Comparison of ENCODE assay signal across 35 cellular contexts in genomic region chrX:29407357-29407756, GRCh38.
"Had no signal": no experiment of that assay in that cellular context is flagged by ENCODE, and none has a peak within 500 bp of the region (broad histone marks: within the 10 kb centered on the region; RNA-seq: fewer than 3 reads in every experiment).

No MANE protein-coding gene starts in this region.

- H3K4me3 ChIP-seq: MG63 had no signal

- DNase-seq: Karpas-422, Kasumi-1, MG63, MM.1S, MV-4-11, NCI-H1048, NCI-H1092, NCI-H1092 treated with DMSO at 0.1 percent for 48 hours, NCI-H1105, NCI-H1105 treated with DMSO at 0.1 percent for 48 hours, NCI-H1417, NCI-H1417 treated with DMSO at 0.1 percent for 48 hours, NCI-H1436, NCI-H1436 treated with DMSO at 0.1 percent for 48 hours, NCI-H146, NCI-H1694, NCI-H1694 treated with DMSO at 0.1 percent for 48 hours, NCI-H187, NCI-H187 treated with DMSO at 0.1 percent for 48 hours, NCI-H1930, NCI-H2029, NCI-H2029 treated with DMSO at 0.1 percent for 48 hours, NCI-H2081, NCI-H2081 treated with DMSO at 0.1 percent for 48 hours, NCI-H2107, NCI-H2171, NCI-H2171 treated with DMSO at 0.1 percent for 48 hours, NCI-H2227 treated with DMSO at 0.1 percent for 48 hours, NCI-H226, NCI-H345, NCI-H446, NCI-H446 treated with DMSO at 0.1 percent for 48 hours, NCI-H510A, NCI-H510A treated with DMSO at 0.1 percent for 48 hours, NCI-H524 had no signal

- H3K36me3 ChIP-seq: MG63 had no signal

- H3K27me3 ChIP-seq: MG63 had no signal

- H3K9me3 ChIP-seq: MG63 had no signal
